ENCODE assay signal across 10 cellular contexts in genomic region chr20:53586640-53587039, GRCh38. TPM values are rescaled to one million over a fixed set of nuclear protein-coding genes. Genes with fewer than 3 reads are reported as not detected.
DNase-seq lines count a peak whose midpoint lies in the region; ATAC-seq and TF ChIP-seq lines count a peak whose summit lies in the region.
"Had no signal": no experiment of that assay in that cellular context is flagged by ENCODE, and none has a peak within 500 bp of the region (broad histone marks: within the 10 kb centered on the region; RNA-seq: fewer than 3 reads in every experiment).

No MANE protein-coding gene starts in this region.

- intact Hi-C loops in CD4-positive, alpha-beta T cell (cut with DNase I, micrococcal nuclease) = no loop called here
- intact Hi-C loops in natural killer cell (cut with micrococcal nuclease) = no loop called here

- no peak for ATAC-seq in CD4-positive, alpha-beta T cell (ENCODE audit: poor library complexity)
- ATAC-seq in activated naive CD4-positive, alpha-beta T cell treated with anti-CD3 and anti-CD28 coated beads, Interleukin-2, amount 50 U/mL, for 72 hours = no peak
- ATAC-seq in natural killer cell = no peak
- ATAC-seq in HG03520 (IDR thresholded peaks at IDR 0.05; ENCODE audit: unreplicated experiment) = no peak

- H3K4me3 Mint-ChIP-seq in CD4-positive, alpha-beta T cell = peak overlapping the region; percentile 79
- peak overlapping the region; percentile 63 for H3K4me3 Mint-ChIP-seq in natural killer cell

- no peaks in the 10 kb centered on the region for H3K9me3 ChIP-seq in CD4-positive, alpha-beta T cell (ENCODE audit: control insufficient read depth, low read length)
- H3K9me3 ChIP-seq in HUES64 (ENCODE audit: insufficient read depth, low read depth, low read length) = no peaks in the 10 kb centered on the region

- H3K27me3 Mint-ChIP-seq in CD4-positive, alpha-beta T cell = no peaks in the 10 kb centered on the region
- no peaks in the 10 kb centered on the region for H3K27me3 Mint-ChIP-seq in natural killer cell (ENCODE audit: low read depth in 2 of 2)

- H3K27ac Mint-ChIP-seq in CD4-positive, alpha-beta T cell = peak overlapping the region; percentile 100
- H3K27ac Mint-ChIP-seq in activated naive CD4-positive, alpha-beta T cell treated with anti-CD3 and anti-CD28 coated beads, Interleukin-2, amount 50 U/mL, for 72 hours = peak overlapping the region; percentile 87 to 98
- H3K27ac Mint-ChIP-seq in natural killer cell = peak overlapping the region; percentile 90 to 92

- peaks cover 90% of the 10 kb centered on the region for H3K4me1 Mint-ChIP-seq in CD4-positive, alpha-beta T cell (ENCODE audit: low read depth)
- H3K4me1 Mint-ChIP-seq in natural killer cell = peaks cover 75 to 81% of the 10 kb centered on the region in 2 donors

- WGBS in HUES64 = 92% methylated on average over 5 of the region's 6 CpGs

- POLR2A ChIA-PET in CD4-positive, alpha-beta T cell (lab: Charles Lee) = interaction anchor here (0.7 to 1.8 kb wide), 2 partner anchors 23 to 36 kb away, joined by 3 to 5 read pairs; no protein-coding TSS in a partner anchor

- CTCF ChIA-PET in CD4-positive, alpha-beta T cell (lab: Charles Lee) = interaction anchor here (1.0 to 1.4 kb wide), 2 partner anchors 16 to 329 kb away, joined by 3 to 4 read pairs; no protein-coding TSS in a partner anchor

- no peak for TF ChIP-seq CTCF in CD4-positive, alpha-beta T cell (IDR thresholded peaks at IDR 0.05)
- no peak for TF ChIP-seq CTCF in natural killer cell (IDR thresholded peaks at IDR 0.05)

- H3K36me3 ChIP-seq in HUES64 (ENCODE audit: insufficient read depth, low read length) = peaks cover 14% of the 10 kb centered on the region

- H3K27ac ChIP-seq in CD4-positive, alpha-beta T cell (ENCODE audit: low read depth, low read length) = peak overlapping the region; percentile 46
- H3K27ac ChIP-seq in HUES64 (ENCODE audit: low read depth, low read length) = peak overlapping the region; percentile 58; the same call in 1 of the 2 replicates

- H3K36me3 Mint-ChIP-seq in CD4-positive, alpha-beta T cell (ENCODE audit: low read depth) = peaks cover 30% of the 10 kb centered on the region
- peaks cover 13 to 34% of the 10 kb centered on the region in 2 donors for H3K36me3 Mint-ChIP-seq in activated naive CD4-positive, alpha-beta T cell treated with anti-CD3 and anti-CD28 coated beads, Interleukin-2, amount 50 U/mL, for 72 hours
- no peaks in the 10 kb centered on the region for H3K36me3 Mint-ChIP-seq in natural killer cell

- in situ Hi-C loops in G401 (cut with HindIII; ENCODE audit: low sequenced_read_pairs) = loop anchor here (10.0 kb wide), 1 partner anchor 168 kb away; no protein-coding TSS in a partner anchor

- H3K4me1 ChIP-seq in HUES64 (ENCODE audit: insufficient read depth, low read length) = peaks cover 81% of the 10 kb centered on the region

- H3K9ac ChIP-seq in HUES64 (ENCODE audit: low read depth, low read length) = no peak overlapping the region

- no peaks in the 10 kb centered on the region for H3K9me3 Mint-ChIP-seq in CD4-positive, alpha-beta T cell
- no peaks in the 10 kb centered on the region for H3K9me3 Mint-ChIP-seq in activated naive CD4-positive, alpha-beta T cell treated with anti-CD3 and anti-CD28 coated beads, Interleukin-2, amount 50 U/mL, for 72 hours
- H3K9me3 Mint-ChIP-seq in natural killer cell = no peaks in the 10 kb centered on the region

- no peaks in the 10 kb centered on the region for H3K27me3 ChIP-seq in CD4-positive, alpha-beta T cell (ENCODE audit: control insufficient read depth, insufficient read depth, low read length)
- no peaks in the 10 kb centered on the region for H3K27me3 ChIP-seq in HUES64 (ENCODE audit: insufficient read depth, low read length)

- peak in 1 of 10 experiments; percentile 5 for DNase-seq in CD4-positive, alpha-beta T cell
- DNase-seq in activated naive CD4-positive, alpha-beta T cell treated with anti-CD3 and anti-CD28 coated beads, Interleukin-2, amount 50 U/mL, for 72 hours (ENCODE audit: low spot score in 2 of 2) = no peak
- DNase-seq in natural killer cell (no peak), G401 (ENCODE audit: low spot score) (no peak), GM03348 (ENCODE audit: low spot score) (no peak), midbrain (lab: John Stamatoyannopoulos, UW) (no peak)
- DNase-seq: DMS53, NCI-H1092 treated with DMSO at 0.1 percent for 48 hours had no signal

- no peak overlapping the region for H3K4me3 ChIP-seq in HUES64 (ENCODE audit: low read length)

RNA-seq across cellular contexts. Expression of gene ZNF217, which starts 7.0 kb away (rescaled TPM):
- 10 to 100 TPM; 83.5 to 87.4 TPM for total RNA-seq in CD4-positive, alpha-beta T cell
- 33.1 TPM for polyA plus RNA-seq in HUES64 (2013, experiment 1 of 2)
- polyA plus RNA-seq in HUES64 (2013, experiment 2 of 2) = 40.0 TPM
- 10 to 100 TPM; 58.6 to 62.0 TPM for total RNA-seq in activated naive CD4-positive, alpha-beta T cell treated with anti-CD3 and anti-CD28 coated beads, Interleukin-2, amount 50 U/mL, for 72 hours
- total RNA-seq in natural killer cell = 10 to 100 TPM; 56.1 to 69.1 (median 59.0) TPM
- total RNA-seq in G401 (2014; rRNA removed; shearing (Covaris generic)) = 63.4 and 79.3 TPM in 2 replicates
